Comparison of ENCODE assay signal across 16 cellular contexts in the genomic region with DNA sequence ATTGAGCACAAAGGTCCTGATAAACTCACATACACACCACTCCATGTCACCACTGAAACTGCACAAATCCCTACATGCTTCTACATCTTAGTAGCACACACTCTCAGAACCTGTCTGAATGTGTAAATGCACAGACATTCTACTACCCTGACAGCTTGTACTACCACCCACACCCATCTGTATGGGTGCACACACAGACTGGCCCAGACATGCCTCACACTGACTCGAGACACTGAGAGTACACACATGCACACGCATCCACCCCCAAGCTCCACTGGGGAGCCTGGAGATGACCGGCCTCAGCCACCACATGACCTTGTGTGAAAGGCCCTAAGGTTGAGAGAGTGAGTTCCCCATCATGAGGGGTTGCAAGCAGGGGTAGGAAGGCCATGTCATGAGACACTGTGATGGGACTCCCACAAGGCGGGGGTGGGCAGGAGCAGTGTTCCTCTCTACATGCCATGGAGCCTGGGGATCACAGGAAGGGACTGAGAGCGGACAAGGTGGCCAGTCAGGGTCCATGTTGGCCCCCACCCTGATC. TPM values are rescaled to one million over a fixed set of nuclear protein-coding genes. Genes with fewer than 3 reads are reported as not detected.
DNase-seq lines count a peak whose midpoint lies in the region; ATAC-seq and TF ChIP-seq lines count a peak whose summit lies in the region.
"Had no signal": no experiment of that assay in that cellular context is flagged by ENCODE, and none has a peak within 500 bp of the region (broad histone marks: within the 10 kb centered on the region; RNA-seq: fewer than 3 reads in every experiment).

No MANE protein-coding gene starts in this region.

- no peak for DNase-seq in activated naive CD8-positive, alpha-beta T cell treated with anti-CD3 and anti-CD28 coated beads, Interleukin-2, amount 10 ng/mL, durations not matched to agents 7 days and 5 days
- DNase-seq in activated naive CD8-positive, alpha-beta T cell treated with anti-CD3 and anti-CD28 coated beads for 36 hours, result no peak
- DNase-seq in T-helper 17 cell (no peak), uterus (no peak), anterior cingulate cortex (lab: John Stamatoyannopoulos, UW) (no peak)
- no peak for DNase-seq in stimulated activated effector memory CD8-positive, alpha-beta T cell treated with anti-CD3 and anti-CD28 coated beads, Interleukin-12 subunit alpha, Interleukin-12 subunit beta, amount 100 ng/mL, for 72 hours (ENCODE audit: low spot score in 2 of 2)
- DNase-seq: islet precursor cell; NCI-H187; NCI-H69; RPMI8226; stimulated activated CD4-positive, alpha-beta T cell treated with anti-CD3 and anti-CD28 coated beads, Interleukin-4, amount 100 ng/mL, for 1 hour had no signal

- intact Hi-C loops in uterus (cut with DNase I; ENCODE audit: low total_unique reads), result loop anchor here (5.0 to 10.0 kb wide), 2 partner anchors 63 to 451 kb away; no protein-coding TSS in a partner anchor

- POLR2A ChIA-PET in activated naive CD8-positive, alpha-beta T cell treated with anti-CD3 and anti-CD28 coated beads, Interleukin-2, amount 10 ng/mL, durations not matched to agents 7 days and 5 days (lab: Charles Lee), result interaction anchor here (1.6 to 2.4 kb wide), 3 partner anchors 69 to 89 kb away, joined by 11 to 12 read pairs (median 12); partner anchors contain the start of gene STARD10

- H3K36me3 Mint-ChIP-seq in activated naive CD8-positive, alpha-beta T cell treated with anti-CD3 and anti-CD28 coated beads, Interleukin-2, amount 10 ng/mL, durations not matched to agents 7 days and 5 days, result no peaks in the 10 kb centered on the region
- H3K36me3 Mint-ChIP-seq in activated naive CD8-positive, alpha-beta T cell treated with anti-CD3 and anti-CD28 coated beads for 36 hours, result peaks cover 2% of the 10 kb centered on the region
- peaks cover 5% of the 10 kb centered on the region for H3K36me3 Mint-ChIP-seq in T-helper 17 cell (ENCODE audit: low read depth)
- H3K36me3 Mint-ChIP-seq in stimulated activated effector memory CD8-positive, alpha-beta T cell treated with anti-CD3 and anti-CD28 coated beads, Interleukin-12 subunit alpha, Interleukin-12 subunit beta, amount 100 ng/mL, for 72 hours, result peaks cover 44% of the 10 kb centered on the region

- no peak overlapping the region for H3K27ac ChIP-seq in uterus
- H3K27ac ChIP-seq: KMS-11 had no signal

- no peak overlapping the region for H3K4me3 Mint-ChIP-seq in activated naive CD8-positive, alpha-beta T cell treated with anti-CD3 and anti-CD28 coated beads, Interleukin-2, amount 10 ng/mL, durations not matched to agents 7 days and 5 days
- H3K4me3 Mint-ChIP-seq in activated naive CD8-positive, alpha-beta T cell treated with anti-CD3 and anti-CD28 coated beads for 36 hours, result no peak overlapping the region
- H3K4me3 Mint-ChIP-seq in T-helper 17 cell, result peak overlapping the region; percentile 36
- no peak overlapping the region for H3K4me3 Mint-ChIP-seq in stimulated activated effector memory CD8-positive, alpha-beta T cell treated with anti-CD3 and anti-CD28 coated beads, Interleukin-12 subunit alpha, Interleukin-12 subunit beta, amount 100 ng/mL, for 72 hours

- H3K9me3 Mint-ChIP-seq in activated naive CD8-positive, alpha-beta T cell treated with anti-CD3 and anti-CD28 coated beads, Interleukin-2, amount 10 ng/mL, durations not matched to agents 7 days and 5 days, result no peaks in the 10 kb centered on the region
- no peaks in the 10 kb centered on the region for H3K9me3 Mint-ChIP-seq in activated naive CD8-positive, alpha-beta T cell treated with anti-CD3 and anti-CD28 coated beads for 36 hours
- H3K9me3 Mint-ChIP-seq in stimulated activated effector memory CD8-positive, alpha-beta T cell treated with anti-CD3 and anti-CD28 coated beads, Interleukin-12 subunit alpha, Interleukin-12 subunit beta, amount 100 ng/mL, for 72 hours, result no peaks in the 10 kb centered on the region

- peaks cover 30% of the 10 kb centered on the region for H3K4me1 Mint-ChIP-seq in activated naive CD8-positive, alpha-beta T cell treated with anti-CD3 and anti-CD28 coated beads, Interleukin-2, amount 10 ng/mL, durations not matched to agents 7 days and 5 days
- H3K4me1 Mint-ChIP-seq in activated naive CD8-positive, alpha-beta T cell treated with anti-CD3 and anti-CD28 coated beads for 36 hours, result peaks cover 30% of the 10 kb centered on the region
- H3K4me1 Mint-ChIP-seq in T-helper 17 cell, result peaks cover 45% of the 10 kb centered on the region
- peaks cover 72% of the 10 kb centered on the region for H3K4me1 Mint-ChIP-seq in stimulated activated effector memory CD8-positive, alpha-beta T cell treated with anti-CD3 and anti-CD28 coated beads, Interleukin-12 subunit alpha, Interleukin-12 subunit beta, amount 100 ng/mL, for 72 hours

- TF ChIP-seq POLR2A in uterus (IDR thresholded peaks at IDR 0.05), result no peak

- peak overlapping the region; percentile 4 for H3K9ac ChIP-seq in endocrine pancreas (ENCODE audit: control insufficient read depth, insufficient read depth, low read length)
- H3K9ac ChIP-seq: KMS-11 had no signal

- no peaks in the 10 kb centered on the region for H3K27me3 Mint-ChIP-seq in activated naive CD8-positive, alpha-beta T cell treated with anti-CD3 and anti-CD28 coated beads, Interleukin-2, amount 10 ng/mL, durations not matched to agents 7 days and 5 days
- H3K27me3 Mint-ChIP-seq in activated naive CD8-positive, alpha-beta T cell treated with anti-CD3 and anti-CD28 coated beads for 36 hours, result no peaks in the 10 kb centered on the region
- H3K27me3 Mint-ChIP-seq in T-helper 17 cell, result no peaks in the 10 kb centered on the region

- H3K36me3 ChIP-seq in endocrine pancreas (ENCODE audit: control insufficient read depth, insufficient read depth, low read length) (no peaks in the 10 kb centered on the region), uterus (no peaks in the 10 kb centered on the region)
- H3K36me3 ChIP-seq: right atrium auricular region, vagina had no signal

- H3K27me3 ChIP-seq in endocrine pancreas (ENCODE audit: control insufficient read depth, insufficient read depth, low read length), result no peaks in the 10 kb centered on the region
- no peaks in the 10 kb centered on the region for H3K27me3 ChIP-seq in uterus
- H3K27me3 ChIP-seq: right atrium auricular region, vagina had no signal

- H3K27ac Mint-ChIP-seq in activated naive CD8-positive, alpha-beta T cell treated with anti-CD3 and anti-CD28 coated beads, Interleukin-2, amount 10 ng/mL, durations not matched to agents 7 days and 5 days, result peak overlapping the region; percentile 70
- H3K27ac Mint-ChIP-seq in activated naive CD8-positive, alpha-beta T cell treated with anti-CD3 and anti-CD28 coated beads for 36 hours, result no peak overlapping the region
- peak overlapping the region; percentile 100 for H3K27ac Mint-ChIP-seq in T-helper 17 cell
- peak overlapping the region; percentile 95 for H3K27ac Mint-ChIP-seq in stimulated activated effector memory CD8-positive, alpha-beta T cell treated with anti-CD3 and anti-CD28 coated beads, Interleukin-12 subunit alpha, Interleukin-12 subunit beta, amount 100 ng/mL, for 72 hours

- H3K4me1 ChIP-seq in endocrine pancreas (ENCODE audit: control insufficient read depth, insufficient read depth, low read length), result no peaks in the 10 kb centered on the region
- peaks cover 0 to 3% of the 10 kb centered on the region in 2 donors for H3K4me1 ChIP-seq in uterus

- no peak for ATAC-seq in activated naive CD8-positive, alpha-beta T cell treated with anti-CD3 and anti-CD28 coated beads, Interleukin-2, amount 10 ng/mL, durations not matched to agents 7 days and 5 days (ENCODE audit: low read depth)
- ATAC-seq in T-helper 17 cell, result no peak
- ATAC-seq in stimulated activated effector memory CD8-positive, alpha-beta T cell treated with anti-CD3 and anti-CD28 coated beads, Interleukin-12 subunit alpha, Interleukin-12 subunit beta, amount 100 ng/mL, for 72 hours, result no peak
- ATAC-seq in GM21526 (IDR thresholded peaks at IDR 0.05; ENCODE audit: low FRiP score, unreplicated experiment), result no peak

- no peaks in the 10 kb centered on the region for H3K9me3 ChIP-seq in T-helper 17 cell (ENCODE audit: control insufficient read depth, low read length, poor library complexity, severe bottlenecking)
- H3K9me3 ChIP-seq in endocrine pancreas (ENCODE audit: control insufficient read depth, low read length), result no peaks in the 10 kb centered on the region
- no peaks in the 10 kb centered on the region for H3K9me3 ChIP-seq in uterus
- H3K9me3 ChIP-seq: right atrium auricular region, vagina had no signal

- no peak overlapping the region for H3K4me3 ChIP-seq in endocrine pancreas (ENCODE audit: control insufficient read depth, insufficient read depth, low read length)
- no peak overlapping the region for H3K4me3 ChIP-seq in uterus
- H3K4me3 ChIP-seq: right atrium auricular region, vagina had no signal

- TF ChIP-seq CTCF in uterus (IDR thresholded peaks at IDR 0.05), result no peak

RNA-seq across cellular contexts. Expression of gene ARAP1, which starts 28.1 kb away (rescaled TPM):
- total RNA-seq in activated naive CD8-positive, alpha-beta T cell treated with anti-CD3 and anti-CD28 coated beads, Interleukin-2, amount 10 ng/mL, durations not matched to agents 7 days and 5 days, result 100 to 1,000 TPM; 129 to 134 TPM
- 10 to 100 TPM; 49.3 to 52.3 TPM for total RNA-seq in activated naive CD8-positive, alpha-beta T cell treated with anti-CD3 and anti-CD28 coated beads for 36 hours
- total RNA-seq in T-helper 17 cell, result 100 to 1,000 TPM in 1 of 2 donors, 10 to 100 TPM in 1; 93.3 to 108 TPM
- 100 to 1,000 TPM in 1 of 4 donors, 10 to 100 TPM in 3; 21.3 to 222 (median 70.4) TPM for total RNA-seq in uterus

RNA-seq across cellular contexts. Expression of gene PDE2A, which starts 49.9 kb away (rescaled TPM):
- total RNA-seq in activated naive CD8-positive, alpha-beta T cell treated with anti-CD3 and anti-CD28 coated beads, Interleukin-2, amount 10 ng/mL, durations not matched to agents 7 days and 5 days, result under 1 TPM in 1 of 2 experiments, not detected in 1; 0.83 TPM
- under 1 TPM; 0.37 to 0.42 TPM for total RNA-seq in activated naive CD8-positive, alpha-beta T cell treated with anti-CD3 and anti-CD28 coated beads for 36 hours
- total RNA-seq in T-helper 17 cell (1 to 10 TPM; 2.7 to 4.9 TPM), uterus (100 to 1,000 TPM in 2 of 4 donors, 10 to 100 TPM in 2; 13.8 to 185 (median 94.2) TPM)
